In the genomic region with DNA sequence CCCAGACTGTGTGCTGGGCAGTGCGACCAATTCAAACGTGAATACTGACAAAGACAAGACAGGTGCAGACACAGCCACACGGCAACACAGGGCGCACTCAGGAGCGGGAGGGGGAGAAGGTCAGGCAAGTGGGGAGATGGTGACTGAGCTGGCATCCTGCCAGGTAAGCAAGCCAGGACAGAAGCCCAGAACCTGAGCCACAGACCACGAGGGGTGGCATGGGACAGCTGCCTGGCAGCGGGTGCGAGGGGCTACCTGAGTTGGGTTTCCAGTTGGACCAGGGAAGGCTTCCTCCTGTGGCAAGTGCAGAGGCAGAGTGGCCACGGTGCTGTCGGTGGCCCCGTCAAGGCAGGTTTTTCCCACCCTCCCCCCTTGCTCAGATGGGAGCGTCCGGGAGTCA, we compare ENCODE assay signal across 18 cellular contexts.
"Had no signal": no experiment of that assay in that cellular context is flagged by ENCODE, and none has a peak within 500 bp of the region (broad histone marks: within the 10 kb centered on the region; RNA-seq: fewer than 3 reads in every experiment).

No MANE protein-coding gene starts in this region.

- DNase-seq: colonic mucosa; dermis blood vessel endothelial cell; heart right ventricle; hypothalamus; kidney glomerular epithelial cell; naive thymus-derived CD4-positive, alpha-beta T cell; nephron progenitor cell; psoas muscle; retina; sigmoid colon; stimulated activated CD4-positive, alpha-beta T cell treated with anti-CD3 and anti-CD28 coated beads, Interleukin-12 subunit alpha, Interleukin-12 subunit beta, amount 100 ng/mL, for 4 hours; stimulated activated naive CD4-positive, alpha-beta T cell; stomach; transverse colon had no signal

- H3K4me1 ChIP-seq: colonic mucosa, psoas muscle had no signal

- H3K9me3 ChIP-seq: colonic mucosa, neutrophil, psoas muscle, sigmoid colon, thoracic aorta, transverse colon had no signal

- H3K4me3 ChIP-seq: colonic mucosa, heart right ventricle, psoas muscle, sigmoid colon, skin epidermis, stomach, thoracic aorta, transverse colon had no signal

- H3K27me3 ChIP-seq: colonic mucosa, heart right ventricle, neutrophil, sigmoid colon, stomach, transverse colon had no signal

- H3K36me3 ChIP-seq: colonic mucosa, heart right ventricle, neutrophil, sigmoid colon, stomach, thoracic aorta, transverse colon had no signal

- ATAC-seq: esophagus mucosa; heart right ventricle; naive thymus-derived CD4-positive, alpha-beta T cell; psoas muscle had no signal

- H3K27ac ChIP-seq: colonic mucosa, heart right ventricle, neutrophil, psoas muscle, sigmoid colon, skin epidermis, stomach, thoracic aorta, transverse colon had no signal
